ENCODE assay signal across 8 cellular contexts in the genomic region with DNA sequence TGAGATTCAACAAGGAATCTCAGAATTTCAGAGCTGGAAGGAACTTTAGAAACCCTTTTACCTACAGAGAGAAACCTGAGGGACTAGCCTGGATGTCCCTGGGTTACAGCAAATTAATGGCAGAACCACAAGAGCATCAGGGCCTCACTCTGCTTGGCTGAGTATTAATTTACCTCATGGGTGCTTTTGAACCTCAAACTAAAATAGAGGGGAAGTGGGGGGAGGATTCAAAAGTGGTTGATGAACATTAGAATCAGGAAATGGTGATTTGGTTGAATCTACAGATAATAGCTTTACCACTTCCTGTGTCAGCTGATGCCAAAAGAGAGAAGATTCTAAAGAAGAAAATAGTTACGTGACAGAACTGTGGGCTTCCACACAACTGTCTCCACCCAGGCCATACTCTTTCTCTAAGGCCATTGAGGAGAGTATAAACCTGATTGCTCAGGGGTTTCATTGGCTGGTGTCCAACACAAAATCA. TPM values are rescaled to one million over a fixed set of nuclear protein-coding genes. Genes with fewer than 3 reads are reported as not detected.
A peak's percentile ranks its signal among the peaks of the same experiment; 100 is the strongest.
DNase-seq lines count a peak whose midpoint lies in the region; ATAC-seq, FAIRE-seq and TF ChIP-seq lines count a peak whose summit lies in the region.

No MANE protein-coding gene starts in this region.

- H3K9me3 ChIP-seq in effector memory CD4-positive, alpha-beta T cell (ENCODE audit: control insufficient read depth, low read length), result no peaks in the 10 kb centered on the region
- no peaks in the 10 kb centered on the region for H3K9me3 ChIP-seq in stomach

- intact Hi-C loops in stomach (cut with DNase I; ENCODE audit: low total_unique reads), result no loop called here

- TF ChIP-seq EP300 in stomach (IDR thresholded peaks at IDR 0.05), result no peak

- no peaks in the 10 kb centered on the region for H3K36me3 ChIP-seq in KMS-11 (ENCODE audit: insufficient read depth)
- no peaks in the 10 kb centered on the region for H3K36me3 ChIP-seq in effector memory CD4-positive, alpha-beta T cell (ENCODE audit: control insufficient read depth, insufficient read depth, low read length)
- no peaks in the 10 kb centered on the region for H3K36me3 ChIP-seq in stomach

- H4K20me1 ChIP-seq in KMS-11 (ENCODE audit: insufficient read depth), result no peaks in the 10 kb centered on the region

- in situ Hi-C loops in ACHN (cut with HindIII; ENCODE audit: low pct_ligation_motif_present, low pct_unique_long_range_greater_than_20kb, low sequenced_read_pairs), result no loop called here

- no peak for TF ChIP-seq CTCF in KMS-11 (conservative IDR thresholded peaks at IDR 0.05; ENCODE audit: low read depth, low read length)
- TF ChIP-seq CTCF in stomach (IDR thresholded peaks at IDR 0.05), result no peak

- peak overlapping the region; percentile 97 for H3K4me2 ChIP-seq in KMS-11

- DNase-seq in GM18507 (ENCODE audit: extremely low spot score, insufficient read length, low read depth), result no peak
- peak; percentile 33 to 42 (median 42) for DNase-seq in effector memory CD4-positive, alpha-beta T cell
- DNase-seq in EL, result no peak
- DNase-seq in NCI-H774 (lab: John Stamatoyannopoulos, UW), result no peak
- DNase-seq in stomach, result no peak
- no peak for DNase-seq in ACHN

- H3K27me3 ChIP-seq in KMS-11 (ENCODE audit: insufficient read depth, low read depth), result no peaks in the 10 kb centered on the region
- no peaks in the 10 kb centered on the region for H3K27me3 ChIP-seq in effector memory CD4-positive, alpha-beta T cell (replicated peaks; ENCODE audit: control insufficient read depth, insufficient read depth, low read length, poor library complexity, severe bottlenecking)
- peaks cover 0 to 27% (median 11%) of the 10 kb centered on the region in 3 donors for H3K27me3 ChIP-seq in stomach

- peak overlapping the region; percentile 76; the same call in 1 of the 2 replicates for H2AFZ ChIP-seq in KMS-11 (ENCODE audit: low read depth)

- WGBS in stomach, 5 donors, result 67 to 82% (median 68%) methylated on average over 1 of the region's 1 CpG

- H3K27ac ChIP-seq in KMS-11 (peak overlapping the region; percentile 98), stomach (peak overlapping the region in 2 of 5 donors; percentile 33 to 48)
- peak overlapping the region; percentile 83 for H3K27ac ChIP-seq in effector memory CD4-positive, alpha-beta T cell (ENCODE audit: insufficient read depth, low read length, poor library complexity, severe bottlenecking)

- H3K79me2 ChIP-seq in KMS-11 (ENCODE audit: insufficient read depth, low read depth), result no peaks in the 10 kb centered on the region

- no peak for TF ChIP-seq POLR2A in stomach (IDR thresholded peaks at IDR 0.05)

- peak; percentile 70 for ATAC-seq in GM21447 (IDR thresholded peaks at IDR 0.05; ENCODE audit: unreplicated experiment)

- H3K4me3 ChIP-seq in KMS-11 (IDR thresholded peaks at IDR 0.05; ENCODE audit: insufficient read depth, low read depth, low read length), result no peak overlapping the region
- H3K4me3 ChIP-seq in effector memory CD4-positive, alpha-beta T cell (ENCODE audit: insufficient read depth, low read depth, low read length, poor library complexity, severe bottlenecking), result no peak overlapping the region
- no peak overlapping the region for H3K4me3 ChIP-seq in stomach

- peak overlapping the region; percentile 85 for H3K9ac ChIP-seq in KMS-11

- FAIRE-seq in GM18507 (lab: Jason Lieb, UNC), result peak; percentile 94

- H3K4me1 ChIP-seq in KMS-11 (ENCODE audit: low read depth, poor library complexity, severe bottlenecking) (peaks cover 69% of the 10 kb centered on the region), stomach (peaks cover 0 to 13% (median 0%) of the 10 kb centered on the region in 4 donors)
- H3K4me1 ChIP-seq in effector memory CD4-positive, alpha-beta T cell (ENCODE audit: control insufficient read depth, insufficient read depth, low read length, poor library complexity, severe bottlenecking), result peaks cover 86% of the 10 kb centered on the region

RNA-seq across cellular contexts. Expression of a gene that starts 11.3 kb away (rescaled TPM):
- total RNA-seq in stomach, result 1 to 10 TPM in 3 of 5 donors, not detected in 2; 2.4 to 4.1 (median 3.2) TPM
- polyA plus RNA-seq in stomach, result 1 to 10 TPM; 2.7 to 4.4 (median 3.2) TPM

Comparison
In these comparisons a context has a peak if more than half of its experiments do, and no peak if none do; other contexts are left out.
1. DNase-seq: peak in effector memory CD4-positive, alpha-beta T cell (3 of 3); none in GM18507 (single experiment), EL (single experiment), NCI-H774 (single experiment), stomach (single experiment) and ACHN (single experiment).